In genomic region chr1:202203238-202204039, GRCh38 we compare ENCODE assay signal across 1 cellular context.
TF ChIP-seq lines count a peak whose summit lies in the region.

No MANE protein-coding gene starts in this region.

TF ChIP-seq in GM12878, 131 proteins besides CTCF, POLR2A, EP300 and RAD21:
- no peak for TF ChIP-seq E2F8 (IDR thresholded peaks at IDR 0.05; ENCODE audit: low read depth, partially characterized antibody)
- TF ChIP-seq SKIL (IDR thresholded peaks at IDR 0.05; ENCODE audit: low read depth, poor library complexity, severe bottlenecking) = no peak
- no peak for TF ChIP-seq ZBTB40 (IDR thresholded peaks at IDR 0.05; ENCODE audit: borderline replicate concordance)
- TF ChIP-seq ZNF24 (IDR thresholded peaks at IDR 0.05) = 0 out of 2 replicates have a peak, but pooled peaks have one; percentile 12
